6 cellular contexts compared by ENCODE assay signal in genomic region chr5:139164897-139165296, GRCh38. TPM values are rescaled to one million over a fixed set of nuclear protein-coding genes. Genes with fewer than 3 reads are reported as not detected.
DNase-seq lines count a peak whose midpoint lies in the region; TF ChIP-seq lines count a peak whose summit lies in the region.
"Not testable (repeated sequence)": the region's sequence is repeated elsewhere in the genome, so short reads cannot be mapped to it uniquely, and the experiment has no call there.

No MANE protein-coding gene starts in this region.

- H3K27ac Mint-ChIP-seq in Caco-2 (ENCODE audit: unreplicated experiment) (peak overlapping the region; percentile 58), endothelial cell (ENCODE audit: unreplicated experiment) (peak overlapping the region; percentile 68), mesothelial cell of epicardium (peak overlapping the region; percentile 84), nephron progenitor cell (peak overlapping the region; percentile 91)

- not testable (repeated sequence) for BruUV-seq in Caco-2 (replicated peaks; lab: Mats Ljungman, UMichigan)

- H3K4me2 ChIP-seq in Loucy (ENCODE audit: low read depth, low read length, poor library complexity, severe bottlenecking), result peak overlapping the region; percentile 50
- not testable (repeated sequence) for H3K4me2 ChIP-seq in hepatocyte

- CTCF ChIA-PET in Caco-2 (lab: Charles Lee), result not testable (repeated sequence)

- peak overlapping the region; percentile 2 for H3K4me3 Mint-ChIP-seq in Caco-2 (ENCODE audit: unreplicated experiment)
- peak overlapping the region; percentile 1 for H3K4me3 Mint-ChIP-seq in endothelial cell (ENCODE audit: unreplicated experiment)
- H3K4me3 Mint-ChIP-seq in mesothelial cell of epicardium, nephron progenitor cell: not testable (repeated sequence)

- H3K9me3 ChIP-seq in Caco-2; Loucy (ENCODE audit: insufficient read depth, low read depth, low read length); hepatocyte (ENCODE audit: low read depth): not testable (repeated sequence)

- DNase-seq in Caco-2, result peak in 1 of 2 experiments; percentile 24
- not testable (repeated sequence) for DNase-seq in endothelial cell (ENCODE audit: low spot score); hepatocyte (ENCODE audit: low spot score); mesothelial cell of epicardium (ENCODE audit: low spot score in 2 of 2, unreplicated experiment in 2 of 2); nephron progenitor cell

- POLR2A ChIA-PET in Caco-2 (lab: Charles Lee), result interaction anchor here (0.7 kb wide), 1 partner anchor 34 kb away, joined by 11 read pairs; the partner anchor contains the start of gene SIL1

- H2AFZ ChIP-seq in Loucy (ENCODE audit: low read length); hepatocyte: not testable (repeated sequence)

- WGBS in hepatocyte (ENCODE audit: low lambda C conversion rate, missing lambda C conversion rate), result 51% methylated on average over 3 of the region's 3 CpGs

- not testable (repeated sequence) for H3K27me3 ChIP-seq in Caco-2 (replicated peaks; ENCODE audit: control insufficient read depth, insufficient read depth, low read length); Loucy (ENCODE audit: insufficient read depth, low read length, poor library complexity, severe bottlenecking); hepatocyte

- not testable (repeated sequence) for H3K4me3 ChIP-seq in Caco-2 (ENCODE audit: low read depth, low read length); Loucy (ENCODE audit: low read length, poor library complexity, severe bottlenecking); hepatocyte

- H3K4me1 ChIP-seq in Caco-2 (peaks cover 28% of the 10 kb centered on the region), Loucy (ENCODE audit: insufficient read depth, low read length, poor library complexity, severe bottlenecking) (peaks cover 31% of the 10 kb centered on the region), hepatocyte (ENCODE audit: insufficient read depth) (peaks cover 30% of the 10 kb centered on the region)

- peaks cover 32% of the 10 kb centered on the region for H3K4me1 Mint-ChIP-seq in Caco-2 (ENCODE audit: low read depth, unreplicated experiment)
- peaks cover 36% of the 10 kb centered on the region for H3K4me1 Mint-ChIP-seq in endothelial cell (ENCODE audit: unreplicated experiment)
- H3K4me1 Mint-ChIP-seq in mesothelial cell of epicardium, result peaks cover 46% of the 10 kb centered on the region
- peaks cover 62% of the 10 kb centered on the region for H3K4me1 Mint-ChIP-seq in nephron progenitor cell

- H3K36me3 Mint-ChIP-seq in Caco-2 (ENCODE audit: insufficient read depth, unreplicated experiment); endothelial cell (ENCODE audit: low read depth, unreplicated experiment); mesothelial cell of epicardium: not testable (repeated sequence)
- H3K36me3 Mint-ChIP-seq in nephron progenitor cell (ENCODE audit: low read depth), result peaks cover 12% of the 10 kb centered on the region

- not testable (repeated sequence) for H3K27me3 Mint-ChIP-seq in Caco-2 (ENCODE audit: insufficient read depth, unreplicated experiment); endothelial cell (ENCODE audit: unreplicated experiment); mesothelial cell of epicardium (ENCODE audit: low read depth); nephron progenitor cell (ENCODE audit: low read depth, poor library complexity)

- not testable (repeated sequence) for H3K79me2 ChIP-seq in Loucy (ENCODE audit: insufficient read depth, low read length)
- H3K79me2 ChIP-seq in hepatocyte, result peaks cover 22% of the 10 kb centered on the region

- intact Hi-C loops in Caco-2 (cut with micrococcal nuclease; ENCODE audit: unreplicated experiment), result not testable (repeated sequence)

- not testable (repeated sequence) for H4K20me1 ChIP-seq in Loucy (ENCODE audit: insufficient read depth, low read length, poor library complexity, severe bottlenecking); hepatocyte (ENCODE audit: insufficient read depth, poor library complexity, severe bottlenecking)

- H3K9ac ChIP-seq in Loucy (ENCODE audit: low read depth, low read length, poor library complexity, severe bottlenecking), result not testable (repeated sequence)

- not testable (repeated sequence) for TF ChIP-seq CTCF in Caco-2 (IDR thresholded peaks at IDR 0.05; ENCODE audit: insufficient read depth in 1 of 2, low read depth in 1 of 2, low read length in 1 of 2, severe bottlenecking in 1 of 2, unreplicated experiment in 1 of 2); Loucy (conservative IDR thresholded peaks at IDR 0.05; ENCODE audit: low read length); endothelial cell (IDR thresholded peaks at IDR 0.05; ENCODE audit: unreplicated experiment); hepatocyte (IDR thresholded peaks at IDR 0.05; ENCODE audit: poor library complexity); mesothelial cell of epicardium (IDR thresholded peaks at IDR 0.05; ENCODE audit: unreplicated experiment); nephron progenitor cell (IDR thresholded peaks at IDR 0.05)

- H3K36me3 ChIP-seq in Caco-2 (ENCODE audit: control insufficient read depth, insufficient read depth, low read length); Loucy (ENCODE audit: insufficient read depth, low read length); hepatocyte (replicated peaks; ENCODE audit: insufficient read depth, low read depth): not testable (repeated sequence)

- peak overlapping the region; percentile 56 for H3K27ac ChIP-seq in hepatocyte

- H3K9me3 Mint-ChIP-seq in Caco-2 (ENCODE audit: unreplicated experiment); endothelial cell (ENCODE audit: unreplicated experiment); mesothelial cell of epicardium: not testable (repeated sequence)
- peaks cover 11% of the 10 kb centered on the region for H3K9me3 Mint-ChIP-seq in nephron progenitor cell

- not testable (repeated sequence) for H3K9me2 ChIP-seq in Loucy (replicated peaks; ENCODE audit: low read depth, low read length); hepatocyte (replicated peaks; ENCODE audit: insufficient read depth)

- not testable (repeated sequence) for H3F3A ChIP-seq in Loucy (ENCODE audit: low read depth)

RNA-seq across cellular contexts. Expression of gene SIL1, which starts 33.3 kb away (rescaled TPM):
- total RNA-seq in Caco-2 (2022) (29.7 and 31.5 TPM in 2 replicates), endothelial cell (ENCODE audit: unreplicated experiment) (35.6 TPM), hepatocyte (73.9 and 82.0 TPM in 2 replicates), mesothelial cell of epicardium (46.2 to 55.4 TPM (median 51.2 TPM) in 3 replicates)
- polyA plus RNA-seq in hepatocyte, result 176 and 197 TPM in 2 replicates
